Comparison of ENCODE assay signal across 11 cellular contexts in the genomic region with DNA sequence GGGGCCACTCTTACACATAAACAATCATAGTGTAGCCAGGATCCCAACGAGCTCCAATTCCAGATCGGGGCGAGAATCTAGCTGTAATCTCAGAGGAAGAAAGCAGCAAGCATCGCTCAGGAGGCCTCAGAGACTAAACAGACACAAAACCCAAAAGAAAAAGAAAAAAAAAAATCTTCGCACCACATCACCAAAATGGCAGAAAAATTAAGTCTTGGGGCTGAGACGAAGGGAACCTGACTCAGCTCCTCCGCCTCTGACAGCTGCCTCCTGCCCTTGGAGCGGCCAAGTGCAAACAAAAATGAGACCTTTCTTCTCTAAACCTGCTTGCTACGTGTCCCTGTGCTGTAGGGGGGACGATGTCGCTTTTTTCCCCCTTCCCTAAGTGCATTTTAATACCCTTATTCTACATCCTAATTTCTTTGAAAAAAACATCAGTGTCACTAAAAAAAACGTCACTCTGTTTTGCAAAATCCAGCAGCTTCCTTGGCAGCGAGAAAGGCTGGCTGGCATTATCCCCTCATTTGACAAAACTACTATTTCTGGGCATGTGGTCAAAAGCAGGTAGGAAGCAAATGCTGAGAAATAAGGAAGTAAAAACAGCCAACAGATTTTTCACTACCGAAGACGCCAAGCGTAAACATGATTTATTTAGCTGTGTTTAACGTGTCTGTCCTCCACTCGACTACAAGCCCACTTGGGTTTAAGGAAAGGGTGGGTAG. TPM values are rescaled to one million over a fixed set of nuclear protein-coding genes. Genes with fewer than 3 reads are reported as not detected.
A peak's percentile ranks its signal among the peaks of the same experiment; 100 is the strongest.
DNase-seq lines count a peak whose midpoint lies in the region; ATAC-seq and TF ChIP-seq lines count a peak whose summit lies in the region.
"Had no signal": no experiment of that assay in that cellular context is flagged by ENCODE, and none has a peak within 500 bp of the region (broad histone marks: within the 10 kb centered on the region; RNA-seq: fewer than 3 reads in every experiment).

No MANE protein-coding gene starts in this region.

- CTCF ChIA-PET in A673 (lab: Charles Lee): no interaction called here
- CTCF ChIA-PET in activated naive CD4-positive, alpha-beta T cell treated with anti-CD3 and anti-CD28 coated beads for 36 hours (lab: Charles Lee): interaction anchor here (0.7 to 5.5 kb wide), 10 partner anchors 9 to 1069 kb away, joined by 3 to 44 read pairs (median 6); a partner anchor contains a TSS

- H3K4me3 Mint-ChIP-seq in activated naive CD4-positive, alpha-beta T cell treated with anti-CD3 and anti-CD28 coated beads for 36 hours: peak overlapping the region; percentile 77

- no peak for TF ChIP-seq POLR2A in heart left ventricle (IDR thresholded peaks at IDR 0.05)

- H3K36me3 ChIP-seq in A673 (ENCODE audit: insufficient read depth, low read length, poor library complexity, severe bottlenecking) (peaks cover 44% of the 10 kb centered on the region), heart left ventricle (no peaks in the 10 kb centered on the region)

- POLR2A ChIA-PET in A673 (lab: Charles Lee; ENCODE audit: low non-redundant PET): no interaction called here

- H3K4me1 ChIP-seq in A673 (ENCODE audit: insufficient read depth, low read length, poor library complexity, severe bottlenecking) (peaks cover 89% of the 10 kb centered on the region), heart left ventricle (peaks cover 0 to 12% (median 0%) of the 10 kb centered on the region in 12 donors)

- H3K27ac Mint-ChIP-seq in activated naive CD4-positive, alpha-beta T cell treated with anti-CD3 and anti-CD28 coated beads for 36 hours: peak overlapping the region; percentile 93

- no peaks in the 10 kb centered on the region for H3K9me3 Mint-ChIP-seq in activated naive CD4-positive, alpha-beta T cell treated with anti-CD3 and anti-CD28 coated beads for 36 hours

- peaks cover 75% of the 10 kb centered on the region for H3K4me1 Mint-ChIP-seq in activated naive CD4-positive, alpha-beta T cell treated with anti-CD3 and anti-CD28 coated beads for 36 hours (ENCODE audit: low read depth)

- no TSS peak for BruUV-seq in A673 (replicated peaks; lab: Mats Ljungman, UMichigan)

- H3K4me3 ChIP-seq in A673 (ENCODE audit: low read depth, low read length, poor library complexity, severe bottlenecking) (no peak overlapping the region), heart left ventricle (peak overlapping the region in 1 of 12 donors; percentile 21)

- peaks cover 46% of the 10 kb centered on the region for H3K36me3 Mint-ChIP-seq in activated naive CD4-positive, alpha-beta T cell treated with anti-CD3 and anti-CD28 coated beads for 36 hours (ENCODE audit: low read depth)

- 61 to 71% (median 62%) methylated on average over 18 of the region's 18 CpGs for WGBS in heart left ventricle, 4 donors

- no peak for TF ChIP-seq CTCF in A673 (conservative IDR thresholded peaks at IDR 0.05; ENCODE audit: low read depth, low read length)
- no peak for TF ChIP-seq CTCF in heart left ventricle (IDR thresholded peaks at IDR 0.05)

- no peaks in the 10 kb centered on the region for H3K9me3 ChIP-seq in A673 (ENCODE audit: low read depth, low read length, poor library complexity, severe bottlenecking)
- H3K9me3 ChIP-seq in heart left ventricle: peaks cover 0 to 4% (median 0%) of the 10 kb centered on the region in 12 donors

- H3K27ac ChIP-seq in A673 (ENCODE audit: low read depth, low read length, poor library complexity, severe bottlenecking): peak overlapping the region; percentile 34
- peak overlapping the region in 1 of 12 donors; percentile 75 for H3K27ac ChIP-seq in heart left ventricle

- H3K27me3 ChIP-seq in A673 (replicated peaks; ENCODE audit: insufficient read depth, low read depth, low read length, poor library complexity) (no peaks in the 10 kb centered on the region), heart left ventricle (peaks cover 13 to 78% (median 23%) of the 10 kb centered on the region in 9 donors)

- no peak for DNase-seq in A673 (ENCODE audit: low spot score)
- peak; percentile 15 for DNase-seq in MV-4-11 (lab: John Stamatoyannopoulos, UW)
- peak; percentile 66 for DNase-seq in activated naive CD4-positive, alpha-beta T cell treated with anti-CD3 and anti-CD28 coated beads for 36 hours
- no peak for DNase-seq in left colon
- DNase-seq in left cardiac atrium: no peak
- no peak for DNase-seq in NCI-H524 (lab: John Stamatoyannopoulos, UW)
- no peak for DNase-seq in heart left ventricle
- DNase-seq: midbrain, NCI-H526, SW 1271 had no signal

- intact Hi-C loops in A673 (cut with micrococcal nuclease; ENCODE audit: unreplicated experiment) (no loop called here), left colon (cut with DNase I, micrococcal nuclease) (no loop called here), left cardiac atrium (cut with DNase I) (no loop called here), heart left ventricle (cut with DNase I) (no loop called here)
- intact Hi-C loops in activated naive CD4-positive, alpha-beta T cell treated with anti-CD3 and anti-CD28 coated beads for 36 hours (cut with micrococcal nuclease): no loop called here

- H3K27me3 Mint-ChIP-seq in activated naive CD4-positive, alpha-beta T cell treated with anti-CD3 and anti-CD28 coated beads for 36 hours (ENCODE audit: low read depth): no peaks in the 10 kb centered on the region

- ATAC-seq in left colon (peak; percentile 29), left cardiac atrium (no peak), HG02571 (IDR thresholded peaks at IDR 0.05; ENCODE audit: unreplicated experiment) (no peak), heart left ventricle (no peak)

RNA-seq across cellular contexts. Expression of a gene that starts 30.5 kb away (rescaled TPM):
- total RNA-seq in A673 (2021) (80.6 and 81.3 TPM in 2 replicates), left colon (1 to 10 TPM; 3.7 to 5.1 TPM), left cardiac atrium (under 1 TPM; 0.29 to 0.59 TPM), heart left ventricle (1 to 10 TPM in 1 of 9 donors, under 1 TPM in 5, not detected in 3; 0.05 to 2.1 (median 0.21) TPM)
- total RNA-seq in activated naive CD4-positive, alpha-beta T cell treated with anti-CD3 and anti-CD28 coated beads for 36 hours: 10 to 100 TPM; 71.7 to 71.9 TPM
- polyA plus RNA-seq in heart left ventricle: under 1 TPM; 0.04 TPM

Comparison
In these comparisons a context has a peak if more than half of its experiments do, and no peak if none do; other contexts are left out.
1. DNase-seq: peak in MV-4-11 (single experiment) and activated naive CD4-positive, alpha-beta T cell treated with anti-CD3 and anti-CD28 coated beads for 36 hours (single experiment); none in A673 (single experiment), left colon (0 of 2), left cardiac atrium (single experiment), NCI-H524 (0 of 2) and heart left ventricle (0 of 5).
2. RNA of a gene that starts 30.5 kb away (total RNA-seq): 80.6 to 81.3 TPM in A673 and 71.7 to 71.9 TPM in activated naive CD4-positive, alpha-beta T cell treated with anti-CD3 and anti-CD28 coated beads for 36 hours; 3.7 to 5.1 TPM in left colon, 0.29 to 0.59 TPM in left cardiac atrium and 0.05 to 2.1 TPM in heart left ventricle; every median in the first group is over 10 times any median in the second.